In genomic region chr9:123928471-123929176, GRCh38 we compare ENCODE assay signal across 8 cellular contexts. TPM values are rescaled to one million over a fixed set of nuclear protein-coding genes. Genes with fewer than 3 reads are reported as not detected.
DNase-seq lines count a peak whose midpoint lies in the region; ATAC-seq, FAIRE-seq and TF ChIP-seq lines count a peak whose summit lies in the region.

No MANE protein-coding gene starts in this region.

- H3K36me3 ChIP-seq in right atrium auricular region (no peaks in the 10 kb centered on the region), small intestine (ENCODE audit: control insufficient read depth in 2 of 2, insufficient read depth in 2 of 2, low read length in 2 of 2) (no peaks in the 10 kb centered on the region)

- DNase-seq in AG09309 (ENCODE audit: low read depth) (no peak), HFF-Myc (ENCODE audit: extremely low read depth, low read depth) (peak; percentile 73), right atrium auricular region (ENCODE audit: low spot score) (no peak), small intestine (no peak), NCI-H774 (lab: John Stamatoyannopoulos, UW) (no peak), NCI-H128 (lab: John Stamatoyannopoulos, UW; ENCODE audit: unreplicated experiment) (no peak)
- DNase-seq in activated T-helper 2 cell treated with anti-CD3 and anti-CD28 coated beads, Interferon-gamma antibody, Interleukin-2, Interleukin-4, amounts not matched to agents 10 μg/mL and 5 μg/mL and 100 μg/mL, durations not matched to agents 14 hours and 24 hours and 36 hours (ENCODE audit: low spot score) = no peak

- peaks cover 15% of the 10 kb centered on the region for H3K36me3 Mint-ChIP-seq in activated T-helper 2 cell treated with anti-CD3 and anti-CD28 coated beads, Interferon-gamma antibody, Interleukin-2, Interleukin-4, amounts not matched to agents 10 μg/mL and 5 μg/mL and 100 μg/mL, durations not matched to agents 14 hours and 24 hours and 36 hours (ENCODE audit: low read depth)

- H3K27me3 ChIP-seq in right atrium auricular region (no peaks in the 10 kb centered on the region), small intestine (ENCODE audit: control insufficient read depth in 2 of 2, insufficient read depth in 2 of 2, low read length in 2 of 2) (peaks cover 0 to 1% of the 10 kb centered on the region in 2 donors)

- whole genome bisulfite sequencing in small intestine, 3 donors = 22 to 30% (median 27%) methylated on average over 7 of the region's 7 CpGs

- peak overlapping the region; percentile 83 for H3K4me3 Mint-ChIP-seq in activated T-helper 2 cell treated with anti-CD3 and anti-CD28 coated beads, Interferon-gamma antibody, Interleukin-2, Interleukin-4, amounts not matched to agents 10 μg/mL and 5 μg/mL and 100 μg/mL, durations not matched to agents 14 hours and 24 hours and 36 hours (ENCODE audit: low read depth)

- H3K27ac ChIP-seq in right atrium auricular region = peak overlapping the region; percentile 67 to 80
- peak overlapping the region; percentile 44 to 74 for H3K27ac ChIP-seq in small intestine (ENCODE audit: low read depth in 1 of 2, low read length in 1 of 2)

- no peak for ATAC-seq in HG02623 (IDR thresholded peaks at IDR 0.05; ENCODE audit: unreplicated experiment)

- H3K4me1 ChIP-seq in right atrium auricular region = peaks cover 0 to 25% of the 10 kb centered on the region in 2 donors
- H3K4me1 ChIP-seq in small intestine (ENCODE audit: control insufficient read depth in 2 of 2, insufficient read depth in 1 of 2, low read depth in 1 of 2, low read length in 1 of 2) = peaks cover 8 to 21% of the 10 kb centered on the region in 2 donors

- H3K4me1 Mint-ChIP-seq in activated T-helper 2 cell treated with anti-CD3 and anti-CD28 coated beads, Interferon-gamma antibody, Interleukin-2, Interleukin-4, amounts not matched to agents 10 μg/mL and 5 μg/mL and 100 μg/mL, durations not matched to agents 14 hours and 24 hours and 36 hours (ENCODE audit: low read depth) = peaks cover 32% of the 10 kb centered on the region

- H3K4me3 ChIP-seq in AG09309 (ENCODE audit: control insufficient read depth, low read depth, low read length) (peak overlapping the region; percentile 84), HFF-Myc (replicated peaks; ENCODE audit: low read depth, low read length) (peak overlapping the region; percentile 87), right atrium auricular region (peak overlapping the region; percentile 71 to 86), small intestine (ENCODE audit: low read depth in 1 of 2, low read length in 2 of 2) (peak overlapping the region; percentile 89 to 95)

- H3K9me3 ChIP-seq in right atrium auricular region = no peaks in the 10 kb centered on the region
- no peaks in the 10 kb centered on the region for H3K9me3 ChIP-seq in small intestine (ENCODE audit: control insufficient read depth, low read depth)

- TF ChIP-seq CTCF in AG09309 (IDR thresholded peaks at IDR 0.05; ENCODE audit: control insufficient read depth, insufficient read depth, low read depth, low read length, missing control alignments) (no peak), HFF-Myc (IDR thresholded peaks at IDR 0.05; ENCODE audit: low read depth, low read length, missing control alignments) (no peak), right atrium auricular region (IDR thresholded peaks at IDR 0.05) (no peak)

- intact Hi-C loops in activated T-helper 2 cell treated with anti-CD3 and anti-CD28 coated beads, Interferon-gamma antibody, Interleukin-2, Interleukin-4, amounts not matched to agents 10 μg/mL and 5 μg/mL and 100 μg/mL, durations not matched to agents 14 hours and 24 hours and 36 hours (cut with micrococcal nuclease) = loop anchor here (5.0 to 10.0 kb wide), 3 partner anchors 66 to 384 kb away; no protein-coding TSS in a partner anchor

- peaks cover 12% of the 10 kb centered on the region for H3K9me3 Mint-ChIP-seq in activated T-helper 2 cell treated with anti-CD3 and anti-CD28 coated beads, Interferon-gamma antibody, Interleukin-2, Interleukin-4, amounts not matched to agents 10 μg/mL and 5 μg/mL and 100 μg/mL, durations not matched to agents 14 hours and 24 hours and 36 hours

- H3K27ac Mint-ChIP-seq in activated T-helper 2 cell treated with anti-CD3 and anti-CD28 coated beads, Interferon-gamma antibody, Interleukin-2, Interleukin-4, amounts not matched to agents 10 μg/mL and 5 μg/mL and 100 μg/mL, durations not matched to agents 14 hours and 24 hours and 36 hours = peak overlapping the region; percentile 68

- peaks cover 2% of the 10 kb centered on the region for H3K27me3 Mint-ChIP-seq in activated T-helper 2 cell treated with anti-CD3 and anti-CD28 coated beads, Interferon-gamma antibody, Interleukin-2, Interleukin-4, amounts not matched to agents 10 μg/mL and 5 μg/mL and 100 μg/mL, durations not matched to agents 14 hours and 24 hours and 36 hours (ENCODE audit: low read depth)

- no peak for FAIRE-seq in small intestine (lab: Jason Lieb, UNC)

RNA-seq across cellular contexts. Expression of gene DENND1A, which starts 1.3 kb away (rescaled TPM):
- total RNA-seq in activated T-helper 2 cell treated with anti-CD3 and anti-CD28 coated beads, Interferon-gamma antibody, Interleukin-2, Interleukin-4, amounts not matched to agents 10 μg/mL and 5 μg/mL and 100 μg/mL, durations not matched to agents 14 hours and 24 hours and 36 hours = 15.1 and 20.0 TPM in 2 replicates
- total RNA-seq in right atrium auricular region = 10 to 100 TPM; 14.9 to 23.6 TPM
- polyA plus RNA-seq in small intestine = 10 to 100 TPM; 11.5 to 23.5 (median 16.5) TPM
